ENCODE assay signal across 2 cellular contexts in genomic region chr18:34734048-34734447, GRCh38.
TF ChIP-seq lines count a peak whose summit lies in the region.

No MANE protein-coding gene starts in this region.

TF ChIP-seq in HepG2, 621 proteins besides CTCF, POLR2A, EP300 and RAD21:
- no peak for TF ChIP-seq ZEB1 (IDR thresholded peaks at IDR 0.05; ENCODE audit: insufficient replicate concordance, low read depth)
- no peak for TF ChIP-seq SNAI1 (CRISPR knock-in tag; IDR thresholded peaks at IDR 0.05; ENCODE audit: borderline replicate concordance)
- no peak for TF ChIP-seq SIX1 (CRISPR knock-in tag; IDR thresholded peaks at IDR 0.05; ENCODE audit: borderline replicate concordance)
- TF ChIP-seq, protein P1, sequence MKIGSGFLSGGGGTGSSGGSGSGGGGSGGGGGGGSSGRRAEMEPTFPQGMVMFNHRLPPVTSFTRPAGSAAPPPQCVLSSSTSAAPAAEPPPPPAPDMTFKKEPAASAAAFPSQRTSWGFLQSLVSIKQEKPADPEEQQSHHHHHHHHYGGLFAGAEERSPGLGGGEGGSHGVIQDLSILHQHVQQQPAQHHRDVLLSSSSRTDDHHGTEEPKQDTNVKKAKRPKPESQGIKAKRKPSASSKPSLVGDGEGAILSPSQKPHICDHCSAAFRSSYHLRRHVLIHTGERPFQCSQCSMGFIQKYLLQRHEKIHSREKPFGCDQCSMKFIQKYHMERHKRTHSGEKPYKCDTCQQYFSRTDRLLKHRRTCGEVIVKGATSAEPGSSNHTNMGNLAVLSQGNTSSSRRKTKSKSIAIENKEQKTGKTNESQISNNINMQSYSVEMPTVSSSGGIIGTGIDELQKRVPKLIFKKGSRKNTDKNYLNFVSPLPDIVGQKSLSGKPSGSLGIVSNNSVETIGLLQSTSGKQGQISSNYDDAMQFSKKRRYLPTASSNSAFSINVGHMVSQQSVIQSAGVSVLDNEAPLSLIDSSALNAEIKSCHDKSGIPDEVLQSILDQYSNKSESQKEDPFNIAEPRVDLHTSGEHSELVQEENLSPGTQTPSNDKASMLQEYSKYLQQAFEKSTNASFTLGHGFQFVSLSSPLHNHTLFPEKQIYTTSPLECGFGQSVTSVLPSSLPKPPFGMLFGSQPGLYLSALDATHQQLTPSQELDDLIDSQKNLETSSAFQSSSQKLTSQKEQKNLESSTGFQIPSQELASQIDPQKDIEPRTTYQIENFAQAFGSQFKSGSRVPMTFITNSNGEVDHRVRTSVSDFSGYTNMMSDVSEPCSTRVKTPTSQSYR (CRISPR knock-in tag; IDR thresholded peaks at IDR 0.05; ENCODE audit: borderline replicate concordance) = no peak
- TF ChIP-seq, protein P2, sequence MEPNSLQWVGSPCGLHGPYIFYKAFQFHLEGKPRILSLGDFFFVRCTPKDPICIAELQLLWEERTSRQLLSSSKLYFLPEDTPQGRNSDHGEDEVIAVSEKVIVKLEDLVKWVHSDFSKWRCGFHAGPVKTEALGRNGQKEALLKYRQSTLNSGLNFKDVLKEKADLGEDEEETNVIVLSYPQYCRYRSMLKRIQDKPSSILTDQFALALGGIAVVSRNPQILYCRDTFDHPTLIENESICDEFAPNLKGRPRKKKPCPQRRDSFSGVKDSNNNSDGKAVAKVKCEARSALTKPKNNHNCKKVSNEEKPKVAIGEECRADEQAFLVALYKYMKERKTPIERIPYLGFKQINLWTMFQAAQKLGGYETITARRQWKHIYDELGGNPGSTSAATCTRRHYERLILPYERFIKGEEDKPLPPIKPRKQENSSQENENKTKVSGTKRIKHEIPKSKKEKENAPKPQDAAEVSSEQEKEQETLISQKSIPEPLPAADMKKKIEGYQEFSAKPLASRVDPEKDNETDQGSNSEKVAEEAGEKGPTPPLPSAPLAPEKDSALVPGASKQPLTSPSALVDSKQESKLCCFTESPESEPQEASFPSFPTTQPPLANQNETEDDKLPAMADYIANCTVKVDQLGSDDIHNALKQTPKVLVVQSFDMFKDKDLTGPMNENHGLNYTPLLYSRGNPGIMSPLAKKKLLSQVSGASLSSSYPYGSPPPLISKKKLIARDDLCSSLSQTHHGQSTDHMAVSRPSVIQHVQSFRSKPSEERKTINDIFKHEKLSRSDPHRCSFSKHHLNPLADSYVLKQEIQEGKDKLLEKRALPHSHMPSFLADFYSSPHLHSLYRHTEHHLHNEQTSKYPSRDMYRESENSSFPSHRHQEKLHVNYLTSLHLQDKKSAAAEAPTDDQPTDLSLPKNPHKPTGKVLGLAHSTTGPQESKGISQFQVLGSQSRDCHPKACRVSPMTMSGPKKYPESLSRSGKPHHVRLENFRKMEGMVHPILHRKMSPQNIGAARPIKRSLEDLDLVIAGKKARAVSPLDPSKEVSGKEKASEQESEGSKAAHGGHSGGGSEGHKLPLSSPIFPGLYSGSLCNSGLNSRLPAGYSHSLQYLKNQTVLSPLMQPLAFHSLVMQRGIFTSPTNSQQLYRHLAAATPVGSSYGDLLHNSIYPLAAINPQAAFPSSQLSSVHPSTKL (CRISPR knock-in tag; IDR thresholded peaks at IDR 0.05) = no peak
- no peak for TF ChIP-seq YEATS4 (CRISPR knock-in tag; IDR thresholded peaks at IDR 0.05; ENCODE audit: borderline replicate concordance)
- TF ChIP-seq EZH2 (conservative IDR thresholded peaks at IDR 0.05; ENCODE audit: low read depth, low read length) = no peak
- no peak for TF ChIP-seq NR2F6 (IDR thresholded peaks at IDR 0.05)
- TF ChIP-seq NR2F6 (CRISPR knock-in tag; IDR thresholded peaks at IDR 0.05) = no peak
- TF ChIP-seq FOXJ3 (CRISPR knock-in tag; IDR thresholded peaks at IDR 0.05; ENCODE audit: borderline replicate concordance) = no peak
- no peak for TF ChIP-seq MTA1 (CRISPR knock-in tag; IDR thresholded peaks at IDR 0.05; ENCODE audit: borderline replicate concordance)

TF ChIP-seq in GM12891, 5 proteins besides CTCF, POLR2A, EP300 and RAD21:
- TF ChIP-seq POU2F2 (IDR thresholded peaks at IDR 0.05; ENCODE audit: low read depth, low read length) = no peak
- no peak for TF ChIP-seq SPI1 (IDR thresholded peaks at IDR 0.05; ENCODE audit: low read depth, low read length)
- no peak for TF ChIP-seq PAX5 (IDR thresholded peaks at IDR 0.05; ENCODE audit: insufficient read depth, low read length, severe bottlenecking)
- TF ChIP-seq TAF1 (IDR thresholded peaks at IDR 0.05; ENCODE audit: low read depth, low read length) = no peak
- no peak for TF ChIP-seq POLR2AphosphoS5 (IDR thresholded peaks at IDR 0.05; ENCODE audit: low read depth, low read length)
